In genomic region chr3:39146611-39147373, GRCh38 we compare ENCODE assay signal across 8 cellular contexts. TPM values are rescaled to one million over a fixed set of nuclear protein-coding genes. Genes with fewer than 3 reads are reported as not detected.
DNase-seq lines count a peak whose midpoint lies in the region; ATAC-seq lines count a peak whose summit lies in the region.

No MANE protein-coding gene starts in this region.

- peak; percentile 93 for DNase-seq in MG63
- peak; percentile 71 to 77 for DNase-seq in activated CD4-positive, alpha-beta T cell treated with anti-CD3 and anti-CD28 coated beads, Interleukin-2, amount 50 U/mL, for 4 hours
- DNase-seq in dermis microvascular lymphatic vessel endothelial cell (ENCODE audit: low read depth in 2 of 2), result peak; percentile 86 to 99
- peak; percentile 58 for DNase-seq in stimulated activated CD8-positive, alpha-beta memory T cell treated with anti-CD3 and anti-CD28 coated beads, Interleukin-4, amount 100 ng/mL, for 24 hours (ENCODE audit: low read depth)
- no peak for DNase-seq in NCI-H526 treated with DMSO at 0.1 percent for 48 hours (lab: John Stamatoyannopoulos, UW)

- H3K36me3 ChIP-seq in MG63 (peaks cover 14% of the 10 kb centered on the region), mesodermal cell (ENCODE audit: control insufficient read depth, insufficient read depth, low read length) (peaks cover 60% of the 10 kb centered on the region)

- H3K9me3 ChIP-seq in MG63, result no peaks in the 10 kb centered on the region
- no peaks in the 10 kb centered on the region for H3K9me3 ChIP-seq in mesodermal cell (ENCODE audit: control insufficient read depth, low read length)

- 38 to 40% methylated on average over 1 to 4 of the region's 11 CpGs for WGBS in mesodermal cell (ENCODE audit: insufficient coverage in 2 of 2), 2 experiments

- H3K27ac ChIP-seq in mesodermal cell (ENCODE audit: low read depth, low read length, severe bottlenecking), result peak overlapping the region; percentile 100

- ATAC-seq in GM18498 (IDR thresholded peaks at IDR 0.05; ENCODE audit: unreplicated experiment), result peak; percentile 10
- ATAC-seq in HG03565 (IDR thresholded peaks at IDR 0.05; ENCODE audit: unreplicated experiment), result no peak

- H3K27me3 ChIP-seq in MG63, result no peaks in the 10 kb centered on the region

- H3K4me3 ChIP-seq in MG63, result no peak overlapping the region
- no peak overlapping the region for H3K4me3 ChIP-seq in mesodermal cell (ENCODE audit: extremely low read depth, insufficient read depth, low read length, poor library complexity, severe bottlenecking)

- peaks cover 71% of the 10 kb centered on the region for H3K4me1 ChIP-seq in mesodermal cell (ENCODE audit: control insufficient read depth, insufficient read depth, low read length, poor library complexity, severe bottlenecking)

RNA-seq across cellular contexts. Expression of gene CSRNP1, which starts 6.6 kb away (rescaled TPM):
- total RNA-seq in MG63 (2014; rRNA removed; shearing (Covaris generic); ENCODE audit: low replicate concordance), result 8.4 TPM in 2 replicates
- total RNA-seq in dermis microvascular lymphatic vessel endothelial cell, result 6.3 and 11.1 TPM in 2 replicates
- 43.3 TPM for polyA plus RNA-seq in mesodermal cell (2013, experiment 1 of 2)
- polyA plus RNA-seq in mesodermal cell (2013, experiment 2 of 2), result 34.8 TPM

RNA-seq across cellular contexts. Expression of gene TTC21A, which starts 39.3 kb away (rescaled TPM):
- 0.32 and 0.40 TPM in 2 replicates for total RNA-seq in MG63 (2014; rRNA removed; shearing (Covaris generic); ENCODE audit: low replicate concordance)
- total RNA-seq in dermis microvascular lymphatic vessel endothelial cell, result 0.90 and 3.2 TPM in 2 replicates
- 4.5 TPM for polyA plus RNA-seq in mesodermal cell (2013, experiment 1 of 2)
- polyA plus RNA-seq in mesodermal cell (2013, experiment 2 of 2), result 3.6 TPM

RNA-seq across cellular contexts. Expression of gene GORASP1, which starts 39.4 kb away (rescaled TPM):
- total RNA-seq in MG63 (2014; rRNA removed; shearing (Covaris generic); ENCODE audit: low replicate concordance), result 11.4 and 19.4 TPM in 2 replicates
- total RNA-seq in dermis microvascular lymphatic vessel endothelial cell, result 22.2 and 34.9 TPM in 2 replicates
- polyA plus RNA-seq in mesodermal cell (2013, experiment 1 of 2), result 45.0 TPM
- polyA plus RNA-seq in mesodermal cell (2013, experiment 2 of 2), result 38.8 TPM

RNA-seq across cellular contexts. Expression of gene XIRP1, which starts 45.6 kb away (rescaled TPM):
- not detected in 2 replicates for total RNA-seq in MG63 (2014; rRNA removed; shearing (Covaris generic); ENCODE audit: low replicate concordance)
- not detected in 2 replicates for total RNA-seq in dermis microvascular lymphatic vessel endothelial cell
- polyA plus RNA-seq in mesodermal cell (2013, experiment 1 of 2), result 3.6 TPM
- polyA plus RNA-seq in mesodermal cell (2013, experiment 2 of 2), result 3.4 TPM
